20 cellular contexts compared by ENCODE assay signal in the genomic region with DNA sequence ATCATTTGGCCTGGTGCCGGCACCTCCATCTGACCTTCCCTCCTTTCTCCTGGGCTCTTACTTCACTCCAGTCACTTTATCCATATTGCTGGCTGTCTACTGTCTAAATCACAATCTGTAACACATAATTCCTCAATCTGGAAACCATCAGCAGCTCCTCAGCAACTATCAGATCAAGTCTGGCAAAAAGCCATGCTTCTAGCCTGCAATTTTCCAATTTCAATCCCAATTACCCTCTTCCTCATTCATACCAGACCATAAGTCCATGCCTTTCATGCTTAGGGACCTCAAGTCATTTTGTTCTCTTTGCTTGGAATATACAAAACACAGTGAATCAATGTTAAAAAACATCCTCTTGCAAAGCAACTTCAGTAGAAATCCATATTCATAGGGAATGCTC.
"Had no signal": no experiment of that assay in that cellular context is flagged by ENCODE, and none has a peak within 500 bp of the region (broad histone marks: within the 10 kb centered on the region; RNA-seq: fewer than 3 reads in every experiment).

No MANE protein-coding gene starts in this region.

- H3K36me3 ChIP-seq: gastrocnemius medialis, lower lobe of right lung, neural progenitor cell, stomach, thyroid gland had no signal

- ATAC-seq: gastrocnemius medialis; left ventricle myocardium superior; lower lobe of right lung; natural killer cell treated with Interleukin-12 subunit alpha and Interleukin-12 subunit beta and Interleukin-15 and Interleukin-18, amount 100 ng/mL, for 72 hours; sciatic nerve had no signal

- DNase-seq: cortex of kidney; effector CD4-positive, alpha-beta T cell; foreskin fibroblast; gastrocnemius medialis; head of caudate nucleus; left ventricle myocardium superior; lower lobe of right lung; stimulated activated CD4-positive, alpha-beta T cell treated with anti-CD3 and anti-CD28 coated beads, Interleukin-12 subunit alpha, Interleukin-12 subunit beta, amount 100 ng/mL, for 4 hours; stimulated activated CD4-positive, alpha-beta T cell treated with anti-CD3 and anti-CD28 coated beads, Interleukin-1b, Interleukin-23, amount 100 ng/mL, for 48 hours; stimulated activated CD4-positive, alpha-beta T cell treated with anti-CD3 and anti-CD28 coated beads, Interleukin-4, amount 100 ng/mL, for 1 hour; stimulated activated CD8-positive, alpha-beta memory T cell treated with anti-CD3 and anti-CD28 coated beads, Interleukin-4, amount 100 ng/mL, for 48 hours; stimulated activated naive CD4-positive, alpha-beta T cell; stomach; thyroid gland; trophoblast cell had no signal

- H3K9me3 ChIP-seq: gastrocnemius medialis, lower lobe of right lung, stomach, thyroid gland had no signal

- H3K4me3 ChIP-seq: gastrocnemius medialis, lower lobe of right lung, neural progenitor cell, smooth muscle cell, stomach, thyroid gland had no signal

- FAIRE-seq: keratinocyte had no signal

- H3K27me3 ChIP-seq: gastrocnemius medialis, neural progenitor cell, stomach, thyroid gland had no signal
